Comparison of ENCODE assay signal across 8 cellular contexts in genomic region chr3:133662256-133662773, GRCh38. TPM values are rescaled to one million over a fixed set of nuclear protein-coding genes. Genes with fewer than 3 reads are reported as not detected.
DNase-seq lines count a peak whose midpoint lies in the region; ATAC-seq, FAIRE-seq and TF ChIP-seq lines count a peak whose summit lies in the region.

No MANE protein-coding gene starts in this region.

- H3K4me3 Mint-ChIP-seq in Caco-2 (ENCODE audit: unreplicated experiment): peak overlapping the region; percentile 80

- peak overlapping the region; percentile 97 for H3K9ac ChIP-seq in OCI-LY3 (ENCODE audit: low read length)
- peak overlapping the region; percentile 78 to 87 for H3K9ac ChIP-seq in kidney (ENCODE audit: low read length in 2 of 2)

- peaks cover 33% of the 10 kb centered on the region for H3K36me3 Mint-ChIP-seq in Caco-2 (ENCODE audit: insufficient read depth, unreplicated experiment)

- DNase-seq in Caco-2 (peak; percentile 52), brain microvascular endothelial cell (peak; percentile 28), kidney (no peak), D721Med (ENCODE audit: insufficient read length, low spot score) (no peak)
- DNase-seq in stimulated activated CD4-positive, alpha-beta T cell treated with anti-CD3 and anti-CD28 coated beads, Interleukin-2, amount 100 ng/mL, for 4 hours (ENCODE audit: low read depth): peak; percentile 2

- FAIRE-seq in kidney (lab: Jason Lieb, UNC) (no peak), D721Med (lab: Jason Lieb, UNC) (no peak)

- H3K27ac ChIP-seq in OCI-LY3 (ENCODE audit: low read length): peak overlapping the region; percentile 41
- peak overlapping the region; percentile 83 for H3K27ac ChIP-seq in brain microvascular endothelial cell
- peak overlapping the region; percentile 30 to 71 for H3K27ac ChIP-seq in kidney (ENCODE audit: low read depth in 2 of 2, low read length in 2 of 2)

- H4K20me1 ChIP-seq in OCI-LY3 (ENCODE audit: insufficient read depth, low read length): no peaks in the 10 kb centered on the region

- H3K4me1 Mint-ChIP-seq in Caco-2 (ENCODE audit: low read depth, unreplicated experiment): peaks cover 19% of the 10 kb centered on the region

- CTCF ChIA-PET in Caco-2 (lab: Charles Lee): interaction anchor here (1.0 to 1.8 kb wide), 2 partner anchors 115 to 549 kb away, joined by 4 read pairs; no protein-coding TSS in a partner anchor

- H3K9me3 Mint-ChIP-seq in Caco-2 (ENCODE audit: unreplicated experiment): no peaks in the 10 kb centered on the region

- H3K9me3 ChIP-seq in Caco-2 (no peaks in the 10 kb centered on the region), OCI-LY3 (ENCODE audit: insufficient read depth, low read length) (no peaks in the 10 kb centered on the region), kidney (ENCODE audit: control insufficient read depth in 1 of 2, low read length in 2 of 2) (no peaks in the 10 kb centered on the region)

- H3K4me3 ChIP-seq in Caco-2 (ENCODE audit: low read depth, low read length) (peak overlapping the region; percentile 78), OCI-LY3 (ENCODE audit: low read length) (peak overlapping the region; percentile 85), brain microvascular endothelial cell (ENCODE audit: low read depth, low read length) (peak overlapping the region; percentile 96), kidney (ENCODE audit: low read length in 2 of 2) (peak overlapping the region; percentile 96 to 99)

- ATAC-seq in GM19328 (IDR thresholded peaks at IDR 0.05; ENCODE audit: unreplicated experiment) (peak; percentile 22), HG03442 (IDR thresholded peaks at IDR 0.05; ENCODE audit: unreplicated experiment) (peak; percentile 49)

- H3K4me1 ChIP-seq in Caco-2: peaks cover 25% of the 10 kb centered on the region
- peaks cover 30% of the 10 kb centered on the region for H3K4me1 ChIP-seq in OCI-LY3 (ENCODE audit: low read length)
- H3K4me1 ChIP-seq in kidney (ENCODE audit: control insufficient read depth in 1 of 2, insufficient read depth in 1 of 2, low read depth in 1 of 2, low read length in 2 of 2): peaks cover 4 to 7% of the 10 kb centered on the region in 2 donors

- H3K36me3 ChIP-seq in Caco-2 (ENCODE audit: control insufficient read depth, insufficient read depth, low read length) (no peaks in the 10 kb centered on the region), OCI-LY3 (replicated peaks; ENCODE audit: low read depth, low read length) (peaks cover 12% of the 10 kb centered on the region), brain microvascular endothelial cell (replicated peaks) (peaks cover 2% of the 10 kb centered on the region), kidney (ENCODE audit: control insufficient read depth in 1 of 2, insufficient read depth in 2 of 2, low read length in 2 of 2) (peaks cover 0 to 2% of the 10 kb centered on the region in 2 donors)

- BruUV-seq in Caco-2 (replicated peaks; lab: Mats Ljungman, UMichigan): TSS peak; percentile 91

- in situ Hi-C loops in brain microvascular endothelial cell (cut with HindIII; ENCODE audit: low pct_ligation_motif_present, low sequenced_read_pairs): no loop called here

- H3K27ac Mint-ChIP-seq in Caco-2 (ENCODE audit: unreplicated experiment): peak overlapping the region; percentile 80

- intact Hi-C loops in Caco-2 (cut with micrococcal nuclease; ENCODE audit: unreplicated experiment) (loop anchor here (1.0 to 10.0 kb wide), 5 partner anchors 48 to 395 kb away; no protein-coding TSS in a partner anchor), kidney (cut with DNase I) (no loop called here)

- H3K79me2 ChIP-seq in OCI-LY3 (ENCODE audit: low read length): peaks cover 43% of the 10 kb centered on the region

- peak in 1 of 2 experiments; percentile 28 for TF ChIP-seq CTCF in Caco-2 (IDR thresholded peaks at IDR 0.05; ENCODE audit: insufficient read depth in 1 of 2, low read depth in 1 of 2, low read length in 1 of 2, severe bottlenecking in 1 of 2, unreplicated experiment in 1 of 2)
- no peak for TF ChIP-seq CTCF in OCI-LY3 (IDR thresholded peaks at IDR 0.05; ENCODE audit: low read depth, low read length)
- peak; percentile 40 for TF ChIP-seq CTCF in brain microvascular endothelial cell (IDR thresholded peaks at IDR 0.05; ENCODE audit: low read depth, low read length, missing control alignments)
- no peak for TF ChIP-seq CTCF in kidney (IDR thresholded peaks at IDR 0.05; ENCODE audit: borderline replicate concordance, extremely low read depth, insufficient read depth)
- TF ChIP-seq CTCF in D721Med (IDR thresholded peaks at IDR 0.05; ENCODE audit: insufficient read depth, missing control alignments): no peak

- peak overlapping the region; percentile 90 for H3K4me2 ChIP-seq in OCI-LY3 (ENCODE audit: low read length)

- H3K27me3 ChIP-seq in Caco-2 (replicated peaks; ENCODE audit: control insufficient read depth, insufficient read depth, low read length): no peaks in the 10 kb centered on the region
- H3K27me3 ChIP-seq in OCI-LY3 (ENCODE audit: low read depth, low read length): no peaks in the 10 kb centered on the region
- no peaks in the 10 kb centered on the region for H3K27me3 ChIP-seq in brain microvascular endothelial cell (replicated peaks)

- no peaks in the 10 kb centered on the region for H3K27me3 Mint-ChIP-seq in Caco-2 (ENCODE audit: insufficient read depth, unreplicated experiment)

- POLR2A ChIA-PET in Caco-2 (lab: Charles Lee): interaction anchor here (0.6 to 0.7 kb wide), 5 partner anchors 14 to 585 kb away, joined by 3 to 4 read pairs (median 3); no protein-coding TSS in a partner anchor

- peak overlapping the region; percentile 40 for H2AFZ ChIP-seq in OCI-LY3 (ENCODE audit: low read depth, low read length)

RNA-seq across cellular contexts. Expression of gene TOPBP1, which starts 0.6 kb away (rescaled TPM):
- total RNA-seq in Caco-2 (2022) (57.1 and 68.2 TPM in 2 replicates), kidney (15.2 TPM)
- 4.8 TPM for polyA plus RNA-seq in kidney (ENCODE audit: insufficient read depth, low read depth, low replicate concordance)

Comparison
In these comparisons a context has a peak if more than half of its experiments do, and no peak if none do; other contexts are left out.
1. DNase-seq: peak in Caco-2 (2 of 2), brain microvascular endothelial cell (single experiment) and stimulated activated CD4-positive, alpha-beta T cell treated with anti-CD3 and anti-CD28 coated beads, Interleukin-2, amount 100 ng/mL, for 4 hours (single experiment); none in kidney (single experiment) and D721Med (single experiment).
2. Peak in every context shown above with its lines, with median percentiles within 50 percentile points of each other: H3K4me3 ChIP-seq and H3K27ac ChIP-seq.